In genomic region chr15:69410290-69410874, GRCh38 we compare ENCODE assay signal across 8 cellular contexts. TPM values are rescaled to one million over a fixed set of nuclear protein-coding genes. Genes with fewer than 3 reads are reported as not detected.
DNase-seq lines count a peak whose midpoint lies in the region; ATAC-seq and TF ChIP-seq lines count a peak whose summit lies in the region.

No MANE protein-coding gene starts in this region.

- peak; percentile 35 for TF ChIP-seq CTCF in AG04450 (IDR thresholded peaks at IDR 0.05; ENCODE audit: low read depth, low read length)
- peak; percentile 25 for TF ChIP-seq CTCF in GM12873 (IDR thresholded peaks at IDR 0.05; ENCODE audit: insufficient read depth, low read depth, low read length, missing control alignments)
- TF ChIP-seq CTCF in OCI-LY1 (IDR thresholded peaks at IDR 0.05; ENCODE audit: low read length), result peak; percentile 37; the same call in 1 of the 2 replicates
- no peak for TF ChIP-seq CTCF in CD14-positive monocyte (IDR thresholded peaks at IDR 0.05)

- H3K4me3 Mint-ChIP-seq in stimulated activated memory B cell treated with anti-CD40 and anti-IgM and Interleukin-4, amounts not matched to agents 10 μg/mL and 1 μg/mL and 100 μg/mL, for 72 hours, result no peak overlapping the region
- H3K4me3 Mint-ChIP-seq in CD14-positive monocyte, result no peak overlapping the region

- no peak overlapping the region for H3K9ac ChIP-seq in OCI-LY1 (ENCODE audit: low read length)

- no peaks in the 10 kb centered on the region for H3K9me2 ChIP-seq in OCI-LY1 (ENCODE audit: low read depth, low read length)

- intact Hi-C loops in CD14-positive monocyte (cut with micrococcal nuclease), result no loop called here

- peaks cover 7% of the 10 kb centered on the region for H3K4me1 Mint-ChIP-seq in stimulated activated memory B cell treated with anti-CD40 and anti-IgM and Interleukin-4, amounts not matched to agents 10 μg/mL and 1 μg/mL and 100 μg/mL, for 72 hours
- H3K4me1 Mint-ChIP-seq in CD14-positive monocyte, result peaks cover 10% of the 10 kb centered on the region

- no peak overlapping the region for H2AFZ ChIP-seq in OCI-LY1 (ENCODE audit: low read length)

- H3K27me3 ChIP-seq in AG04450 (ENCODE audit: control insufficient read depth, insufficient read depth, low read length) (no peaks in the 10 kb centered on the region), OCI-LY1 (ENCODE audit: insufficient read depth, low read length) (no peaks in the 10 kb centered on the region)

- H3K9me3 Mint-ChIP-seq in stimulated activated memory B cell treated with anti-CD40 and anti-IgM and Interleukin-4, amounts not matched to agents 10 μg/mL and 1 μg/mL and 100 μg/mL, for 72 hours, result no peaks in the 10 kb centered on the region
- H3K9me3 Mint-ChIP-seq in CD14-positive monocyte, result no peaks in the 10 kb centered on the region

- POLR2A ChIA-PET in AG04450 (lab: Yijun Ruan, JAX), result no interaction called here

- no peak for DNase-seq in AG04450 (ENCODE audit: low read depth, low spot score)
- peak; percentile 51 for DNase-seq in epithelial cell of prostate (ENCODE audit: low read depth, low spot score)
- no peak for DNase-seq in LoVo (ENCODE audit: low spot score)
- DNase-seq in CD14-positive monocyte (ENCODE audit: low spot score), result no peak

- peak; percentile 39 for ATAC-seq in stimulated activated memory B cell treated with anti-CD40 and anti-IgM and Interleukin-4, amounts not matched to agents 10 μg/mL and 1 μg/mL and 100 μg/mL, for 72 hours
- ATAC-seq in GM21723 (IDR thresholded peaks at IDR 0.05; ENCODE audit: unreplicated experiment), result no peak

- CTCF ChIA-PET in AG04450 (lab: Charles Lee), result interaction anchor here (0.6 to 1.4 kb wide), 2 partner anchors 64 to 351 kb away, joined by 3 read pairs; no protein-coding TSS in a partner anchor

- no peaks in the 10 kb centered on the region for H3K36me3 Mint-ChIP-seq in stimulated activated memory B cell treated with anti-CD40 and anti-IgM and Interleukin-4, amounts not matched to agents 10 μg/mL and 1 μg/mL and 100 μg/mL, for 72 hours
- no peaks in the 10 kb centered on the region for H3K36me3 Mint-ChIP-seq in CD14-positive monocyte

- no peaks in the 10 kb centered on the region for H3F3A ChIP-seq in OCI-LY1 (ENCODE audit: insufficient read depth, low read length)

- H3K27ac ChIP-seq in AG04450 (ENCODE audit: low read depth, low read length) (no peak overlapping the region), OCI-LY1 (ENCODE audit: low read depth, low read length, poor library complexity, severe bottlenecking) (no peak overlapping the region), epithelial cell of prostate (no peak overlapping the region)

- H3K4me2 ChIP-seq in OCI-LY1 (ENCODE audit: low read length), result no peak overlapping the region

- H3K27ac Mint-ChIP-seq in stimulated activated memory B cell treated with anti-CD40 and anti-IgM and Interleukin-4, amounts not matched to agents 10 μg/mL and 1 μg/mL and 100 μg/mL, for 72 hours, result no peak overlapping the region
- H3K27ac Mint-ChIP-seq in CD14-positive monocyte, result no peak overlapping the region

- no peak overlapping the region for H3K4me3 ChIP-seq in AG04450 (ENCODE audit: low read depth, low read length)
- H3K4me3 ChIP-seq in OCI-LY1 (ENCODE audit: low read depth, low read length, poor library complexity, severe bottlenecking), result no peak overlapping the region

- no peaks in the 10 kb centered on the region for H4K20me1 ChIP-seq in OCI-LY1 (ENCODE audit: insufficient read depth, low read length)

- peaks cover 8% of the 10 kb centered on the region for H3K79me2 ChIP-seq in OCI-LY1 (ENCODE audit: insufficient read depth, low read length)

- no peaks in the 10 kb centered on the region for H3K36me3 ChIP-seq in OCI-LY1 (ENCODE audit: insufficient read depth, low read length)

- H3K9me3 ChIP-seq in AG04450 (ENCODE audit: control insufficient read depth, insufficient read depth, low read length) (no peaks in the 10 kb centered on the region; the same call in 1 of the 2 replicates), OCI-LY1 (ENCODE audit: low read length) (no peaks in the 10 kb centered on the region)

- H3K27me3 Mint-ChIP-seq in stimulated activated memory B cell treated with anti-CD40 and anti-IgM and Interleukin-4, amounts not matched to agents 10 μg/mL and 1 μg/mL and 100 μg/mL, for 72 hours, result no peaks in the 10 kb centered on the region
- peaks cover 2 to 5% (median 4%) of the 10 kb centered on the region in 3 donors for H3K27me3 Mint-ChIP-seq in CD14-positive monocyte (ENCODE audit: low read depth in 3 of 3)

- peaks cover 6% of the 10 kb centered on the region for H3K4me1 ChIP-seq in OCI-LY1 (ENCODE audit: insufficient read depth, low read length, severe bottlenecking)

RNA-seq across cellular contexts. Expression of gene KIF23, which starts 3.8 kb away (rescaled TPM):
- 14.6 and 20.0 TPM in 2 replicates for polyA plus RNA-seq in AG04450 (2011; rRNA removed)
- polyA minus RNA-seq in AG04450 (2011; rRNA and poly(A)+ RNA removed), result 17.5 and 18.2 TPM in 2 replicates
- 1 to 10 TPM; 1.5 to 8.1 TPM for polyA plus RNA-seq in CD14-positive monocyte

RNA-seq across cellular contexts. Expression of gene RPLP1, which starts 42.2 kb away (rescaled TPM):
- polyA plus RNA-seq in AG04450 (2011; rRNA removed) (722 and 1,256 TPM in 2 replicates), CD14-positive monocyte (1,000 to 10,000 TPM; 1,177 to 1,235 TPM)
- polyA minus RNA-seq in AG04450 (2011; rRNA and poly(A)+ RNA removed), result 229 and 299 TPM in 2 replicates
